9 cellular contexts compared by ENCODE assay signal in genomic region chr7:44767912-44768662, GRCh38. TPM values are rescaled to one million over a fixed set of nuclear protein-coding genes. Genes with fewer than 3 reads are reported as not detected.
DNase-seq lines count a peak whose midpoint lies in the region; ATAC-seq, FAIRE-seq and TF ChIP-seq lines count a peak whose summit lies in the region.
"Had no signal": no experiment of that assay in that cellular context is flagged by ENCODE, and none has a peak within 500 bp of the region (broad histone marks: within the 10 kb centered on the region; RNA-seq: fewer than 3 reads in every experiment).

No MANE protein-coding gene starts in this region.

- H3K4me3 ChIP-seq in HepG2 (replicated peaks in 1 of 3; ENCODE audit: insufficient read depth in 1 of 3, low read depth in 2 of 3, low read length in 3 of 3) = no peak overlapping the region

- no peak for TF ChIP-seq POLR2A in HepG2 (IDR thresholded peaks at IDR 0.05; ENCODE audit: insufficient read depth in 1 of 2, low read depth in 2 of 2, low read length in 2 of 2)

- peak overlapping the region; percentile 12 for H3K27ac ChIP-seq in HepG2 (ENCODE audit: extremely low read length, insufficient read depth, low read length)
- H3K27ac ChIP-seq in temporal lobe (ENCODE audit: low read depth, low read length) = peak overlapping the region; percentile 97
- H3K27ac ChIP-seq: neutrophil had no signal

- peak; percentile 36 for DNase-seq in activated CD4-positive, alpha-beta T cell treated with anti-CD3 and anti-CD28 coated beads for 36 hours
- DNase-seq in activated CD4-positive, alpha-beta T cell treated with anti-CD3 and anti-CD28 coated beads for 48 hours = no peak
- DNase-seq in NCI-H2029 (lab: John Stamatoyannopoulos, UW) (peak; percentile 55), HepG2 (ENCODE audit: low spot score) (no peak), NCI-H187 (lab: John Stamatoyannopoulos, UW) (no peak)

- WGBS in HepG2 (ENCODE audit: low lambda C conversion rate) = 89% methylated on average over 5 of the region's 13 CpGs

- in situ Hi-C loops in HepG2 (cut with HindIII; ENCODE audit: extremely low pct_ligation_motif_present, low pct_unique_long_range_greater_than_20kb) = loop anchor here (25.0 kb wide), 1 partner anchor 181 kb away; the partner anchor contains the start of gene TMED4

- H3K9me3 ChIP-seq in HepG2 (ENCODE audit: low read length) = no peaks in the 10 kb centered on the region
- H3K9me3 ChIP-seq: neutrophil had no signal

- ATAC-seq in activated CD4-positive, alpha-beta T cell treated with anti-CD3 and anti-CD28 coated beads for 36 hours = peak; percentile 59
- peak; percentile 55 for ATAC-seq in HepG2
- ATAC-seq in GM21447 (IDR thresholded peaks at IDR 0.05; ENCODE audit: unreplicated experiment) = no peak

- TF ChIP-seq EP300 in HepG2 (IDR thresholded peaks at IDR 0.05; ENCODE audit: low read depth in 2 of 2, low read length in 2 of 2) = no peak
- no peak for TF ChIP-seq EP300 in HepG2 (CRISPR knock-in tag; IDR thresholded peaks at IDR 0.05; ENCODE audit: borderline replicate concordance)

- POLR2A ChIA-PET in activated CD4-positive, alpha-beta T cell treated with anti-CD3 and anti-CD28 coated beads for 36 hours (lab: Charles Lee) = interaction anchor here (0.6 to 1.1 kb wide), 3 partner anchors 27 to 198 kb away, joined by 3 read pairs; no protein-coding TSS in a partner anchor
- POLR2A ChIA-PET in HepG2 (lab: Yijun Ruan, JAX) = interaction anchor here (0.9 to 1.4 kb wide), 3 partner anchors 23 to 186 kb away, joined by 3 to 4 read pairs (median 3); partner anchors contain the start of genes H2AZ2 and TMED4

- no peaks in the 10 kb centered on the region for H3K27me3 ChIP-seq in HepG2 (ENCODE audit: control insufficient read depth in 1 of 2, insufficient read depth in 2 of 2, low read length in 2 of 2)
- H3K27me3 ChIP-seq: neutrophil had no signal

- H3K36me3 ChIP-seq in HepG2 (replicated peaks in 1 of 2; ENCODE audit: control insufficient read depth in 1 of 2, insufficient read depth in 2 of 2, low read length in 2 of 2) = peaks cover 27 to 40% of the 10 kb centered on the region in 2 experiments; a peak in 4 of 5 replicates

- peaks cover 31% of the 10 kb centered on the region for H3K4me1 Mint-ChIP-seq in activated CD4-positive, alpha-beta T cell treated with anti-CD3 and anti-CD28 coated beads for 36 hours
- peaks cover 34% of the 10 kb centered on the region for H3K4me1 Mint-ChIP-seq in brain

- CTCF ChIA-PET in activated CD4-positive, alpha-beta T cell treated with anti-CD3 and anti-CD28 coated beads for 36 hours (lab: Charles Lee) = interaction anchor here (0.5 to 1.1 kb wide), 8 partner anchors 17 to 368 kb away, joined by 3 to 5 read pairs (median 4); no protein-coding TSS in a partner anchor
- CTCF ChIA-PET in HepG2 (lab: Yijun Ruan, JAX; ENCODE audit: low intra/inter-chr PET ratio, low total read pairs) = no interaction called here

- H3K27ac Mint-ChIP-seq in activated CD4-positive, alpha-beta T cell treated with anti-CD3 and anti-CD28 coated beads for 36 hours = peak overlapping the region; percentile 20
- H3K27ac Mint-ChIP-seq in brain = peak overlapping the region; percentile 38 to 96 (median 88)

- intact Hi-C loops in activated CD4-positive, alpha-beta T cell treated with anti-CD3 and anti-CD28 coated beads for 36 hours (cut with DNase I, micrococcal nuclease) = no loop called here
- intact Hi-C loops in HepG2 (cut with micrococcal nuclease; ENCODE audit: unreplicated experiment) = no loop called here

- H3K9me3 Mint-ChIP-seq in activated CD4-positive, alpha-beta T cell treated with anti-CD3 and anti-CD28 coated beads for 36 hours (ENCODE audit: low read depth) = no peaks in the 10 kb centered on the region
- H3K9me3 Mint-ChIP-seq in brain = no peaks in the 10 kb centered on the region

- FAIRE-seq in HepG2 (lab: Jason Lieb, UNC) = no peak

- no peak overlapping the region for H3K9ac ChIP-seq in HepG2 (ENCODE audit: insufficient read depth, low read depth, low read length)

- TF ChIP-seq CTCF in brain (conservative IDR thresholded peaks at IDR 0.05) (no peak), HepG2 (CRISPR knock-in tag; IDR thresholded peaks at IDR 0.05) (no peak)

- TF ChIP-seq RAD21 in HepG2 (CRISPR knock-in tag; IDR thresholded peaks at IDR 0.05) = no peak

- H3K27me3 Mint-ChIP-seq in activated CD4-positive, alpha-beta T cell treated with anti-CD3 and anti-CD28 coated beads for 36 hours = no peaks in the 10 kb centered on the region
- no peaks in the 10 kb centered on the region for H3K27me3 Mint-ChIP-seq in brain

- peaks cover 35% of the 10 kb centered on the region for H3K4me1 ChIP-seq in HepG2 (ENCODE audit: insufficient read depth, low read length)

- H3K36me3 Mint-ChIP-seq in activated CD4-positive, alpha-beta T cell treated with anti-CD3 and anti-CD28 coated beads for 36 hours (ENCODE audit: low read depth) = peaks cover 37% of the 10 kb centered on the region
- peaks cover 37% of the 10 kb centered on the region for H3K36me3 Mint-ChIP-seq in brain

- no TSS peak for BruUV-seq in HepG2 (replicated peaks; lab: Mats Ljungman, UMichigan)

- H3K4me2 ChIP-seq in HepG2 (ENCODE audit: low read depth, low read length) = peak overlapping the region; percentile 16; the same call in 1 of the 2 replicates

- H2AFZ ChIP-seq in HepG2 (ENCODE audit: low read length) = no peak overlapping the region

- no peak overlapping the region for H3K4me3 Mint-ChIP-seq in activated CD4-positive, alpha-beta T cell treated with anti-CD3 and anti-CD28 coated beads for 36 hours
- H3K4me3 Mint-ChIP-seq in brain = peak overlapping the region in 2 of 5 experiments; percentile 50 to 51

- no peaks in the 10 kb centered on the region for H3K79me2 ChIP-seq in HepG2 (ENCODE audit: insufficient read depth, low read length)

- H4K20me1 ChIP-seq in HepG2 (ENCODE audit: insufficient read depth, low read length) = no peaks in the 10 kb centered on the region

TF ChIP-seq in HepG2, 621 proteins besides CTCF, POLR2A, EP300 and RAD21 (continues in another document):
- TF ChIP-seq GFI1 (CRISPR knock-in tag; IDR thresholded peaks at IDR 0.05; ENCODE audit: borderline replicate concordance) (no peak), ZFP82 (CRISPR knock-in tag; IDR thresholded peaks at IDR 0.05; ENCODE audit: borderline replicate concordance) (no peak), RBAK (CRISPR knock-in tag; IDR thresholded peaks at IDR 0.05) (no peak)

RNA-seq across cellular contexts. Expression of gene ZMIZ2, which starts 19.4 kb away (rescaled TPM):
- 100 to 1,000 TPM in 1 of 2 experiments, 10 to 100 TPM in 1; 82.8 to 106 TPM for total RNA-seq in activated CD4-positive, alpha-beta T cell treated with anti-CD3 and anti-CD28 coated beads for 36 hours
- polyA plus RNA-seq in brain (ENCODE audit: insufficient read depth, low read depth, low replicate concordance) = 118 TPM
- total RNA-seq in HepG2 (2016; rRNA removed; fragmentation: Illumina TruSeq; extraction: Trizol) = 4.1 and 4.9 TPM in 2 replicates
- total RNA-seq in HepG2 (2016; cell fraction: cytosol; rRNA removed; fragmentation: Illumina TruSeq; extraction: Trizol; ENCODE audit: low read depth) = 5.1 and 5.7 TPM in 2 replicates
- total RNA-seq in HepG2 (2016; cell fraction: insoluble cytoplasmic fraction; rRNA removed; fragmentation: Illumina TruSeq; extraction: Trizol) = 3.1 and 6.7 TPM in 2 replicates
- 5.7 and 7.3 TPM in 2 replicates for total RNA-seq in HepG2 (2016; cell fraction: membrane; rRNA removed; fragmentation: Illumina TruSeq; extraction: Trizol)
- 10.0 and 10.4 TPM in 2 replicates for total RNA-seq in HepG2 (2016; cell fraction: nucleus; rRNA removed; fragmentation: Illumina TruSeq; extraction: Trizol)
- polyA plus RNA-seq in HepG2 (2011; rRNA removed) = 7.9 and 9.7 TPM in 2 replicates
- polyA plus RNA-seq in HepG2 (2011; cell fraction: cytosol; rRNA removed) = 1.1 and 1.8 TPM in 2 replicates
- 68.3 and 74.7 TPM in 2 replicates for polyA plus RNA-seq in HepG2 (2011; cell fraction: nucleus; rRNA removed)
- polyA plus RNA-seq in HepG2 (2012) = 12.0 and 15.7 TPM in 2 replicates
- 2.6 and 3.0 TPM in 2 replicates for polyA plus RNA-seq in HepG2 (2016; cell fraction: cytosol; fragmentation: Illumina TruSeq; extraction: Trizol; ENCODE audit: low read depth)
- 6.4 and 10.1 TPM in 2 replicates for polyA plus RNA-seq in HepG2 (2016; cell fraction: insoluble cytoplasmic fraction; fragmentation: Illumina TruSeq; extraction: Trizol; ENCODE audit: low read depth)
- 8.9 and 10.4 TPM in 2 replicates for polyA plus RNA-seq in HepG2 (2016; cell fraction: membrane; fragmentation: Illumina TruSeq; extraction: Trizol; ENCODE audit: low read depth)
- polyA plus RNA-seq in HepG2 (2016; cell fraction: nucleus; fragmentation: Illumina TruSeq; extraction: Trizol; ENCODE audit: insufficient read depth, low read depth) = 47.2 and 57.0 TPM in 2 replicates
- polyA minus RNA-seq in HepG2 (2011; rRNA and poly(A)+ RNA removed; ENCODE audit: low replicate concordance) = 17.5 and 23.0 TPM in 2 replicates
- 2.9 and 4.7 TPM in 2 replicates for polyA minus RNA-seq in HepG2 (2011; cell fraction: cytosol; rRNA and poly(A)+ RNA removed)
- 34.2 and 43.8 TPM in 2 replicates for polyA minus RNA-seq in HepG2 (2011; cell fraction: nucleus; rRNA and poly(A)+ RNA removed)
- 13.3 TPM for total RNA-seq in temporal lobe

RNA-seq across cellular contexts. Expression of gene PPIA, which starts 28.4 kb away (rescaled TPM):
- 1,000 to 10,000 TPM; 2,017 to 2,916 TPM for total RNA-seq in activated CD4-positive, alpha-beta T cell treated with anti-CD3 and anti-CD28 coated beads for 36 hours
- polyA plus RNA-seq in brain (ENCODE audit: insufficient read depth, low read depth, low replicate concordance) (3,075 TPM), HepG2 (2011; rRNA removed) (2,460 and 3,010 TPM in 2 replicates)
- total RNA-seq in HepG2 (2016; rRNA removed; fragmentation: Illumina TruSeq; extraction: Trizol) (2,268 and 3,314 TPM in 2 replicates), temporal lobe (612 TPM)
- total RNA-seq in HepG2 (2016; cell fraction: cytosol; rRNA removed; fragmentation: Illumina TruSeq; extraction: Trizol; ENCODE audit: low read depth) = 754 and 802 TPM in 2 replicates
- 2,242 and 3,472 TPM in 2 replicates for total RNA-seq in HepG2 (2016; cell fraction: insoluble cytoplasmic fraction; rRNA removed; fragmentation: Illumina TruSeq; extraction: Trizol)
- 997 and 1,006 TPM in 2 replicates for total RNA-seq in HepG2 (2016; cell fraction: membrane; rRNA removed; fragmentation: Illumina TruSeq; extraction: Trizol)
- total RNA-seq in HepG2 (2016; cell fraction: nucleus; rRNA removed; fragmentation: Illumina TruSeq; extraction: Trizol) = 760 and 791 TPM in 2 replicates
- 2,797 and 3,003 TPM in 2 replicates for polyA plus RNA-seq in HepG2 (2011; cell fraction: cytosol; rRNA removed)
- 624 and 737 TPM in 2 replicates for polyA plus RNA-seq in HepG2 (2011; cell fraction: nucleus; rRNA removed)
- polyA plus RNA-seq in HepG2 (2012) = 1,687 and 1,874 TPM in 2 replicates
- 1,121 and 1,153 TPM in 2 replicates for polyA plus RNA-seq in HepG2 (2016; cell fraction: cytosol; fragmentation: Illumina TruSeq; extraction: Trizol; ENCODE audit: low read depth)
- polyA plus RNA-seq in HepG2 (2016; cell fraction: insoluble cytoplasmic fraction; fragmentation: Illumina TruSeq; extraction: Trizol; ENCODE audit: low read depth) = 3,894 and 4,262 TPM in 2 replicates
- 1,143 and 1,145 TPM in 2 replicates for polyA plus RNA-seq in HepG2 (2016; cell fraction: membrane; fragmentation: Illumina TruSeq; extraction: Trizol; ENCODE audit: low read depth)
- polyA plus RNA-seq in HepG2 (2016; cell fraction: nucleus; fragmentation: Illumina TruSeq; extraction: Trizol; ENCODE audit: insufficient read depth, low read depth) = 1,363 and 1,473 TPM in 2 replicates
- 700 and 1,641 TPM in 2 replicates for polyA minus RNA-seq in HepG2 (2011; rRNA and poly(A)+ RNA removed; ENCODE audit: low replicate concordance)
- 495 and 562 TPM in 2 replicates for polyA minus RNA-seq in HepG2 (2011; cell fraction: cytosol; rRNA and poly(A)+ RNA removed)
- 234 and 280 TPM in 2 replicates for polyA minus RNA-seq in HepG2 (2011; cell fraction: nucleus; rRNA and poly(A)+ RNA removed)

Comparison
In these comparisons a context has a peak if more than half of its experiments do, and no peak if none do; other contexts are left out.
1. DNase-seq: peak in activated CD4-positive, alpha-beta T cell treated with anti-CD3 and anti-CD28 coated beads for 36 hours (single experiment) and NCI-H2029 (single experiment); none in activated CD4-positive, alpha-beta T cell treated with anti-CD3 and anti-CD28 coated beads for 48 hours (single experiment), HepG2 (single experiment) and NCI-H187 (0 of 2).